Comparison of ENCODE assay signal across 15 cellular contexts in the genomic region with DNA sequence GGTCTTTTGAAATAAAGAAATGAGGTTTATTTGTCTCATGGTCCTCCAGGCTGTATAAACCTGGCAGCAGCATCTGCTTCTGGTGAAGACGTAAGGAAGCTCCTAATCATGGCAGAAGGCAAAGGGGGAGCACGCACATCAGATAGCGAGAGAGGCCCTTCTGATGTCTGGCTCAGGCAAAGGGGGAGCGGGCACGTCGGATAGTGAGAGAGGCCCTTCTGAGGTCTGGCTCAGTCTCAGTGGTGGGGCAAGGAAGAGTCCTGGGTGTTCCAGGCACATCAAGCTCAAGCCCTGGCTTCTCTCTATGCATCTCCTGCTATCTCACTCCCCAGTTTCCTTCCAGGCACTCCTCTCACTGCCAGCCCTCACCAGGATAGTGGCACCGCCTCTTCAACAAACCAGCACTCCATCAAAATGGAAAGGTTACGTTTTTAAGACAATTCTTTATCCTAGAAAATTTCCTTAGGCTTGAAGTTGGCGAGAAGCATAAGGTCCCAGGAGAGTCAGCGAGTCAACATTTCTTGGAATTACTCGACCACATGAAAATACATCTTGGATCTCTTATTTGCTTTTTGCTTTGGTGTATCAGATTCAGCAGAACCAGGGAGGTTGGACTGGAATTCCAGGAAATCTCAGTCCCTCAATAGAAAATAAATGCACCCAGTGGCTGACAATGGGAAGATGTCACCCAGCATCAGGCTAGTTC.
DNase-seq lines count a peak whose midpoint lies in the region; ATAC-seq and TF ChIP-seq lines count a peak whose summit lies in the region.
"Had no signal": no experiment of that assay in that cellular context is flagged by ENCODE, and none has a peak within 500 bp of the region (broad histone marks: within the 10 kb centered on the region; RNA-seq: fewer than 3 reads in every experiment).

No MANE protein-coding gene starts in this region.

- ATAC-seq in GM21381 (IDR thresholded peaks at IDR 0.05; ENCODE audit: unreplicated experiment) = no peak
- ATAC-seq: A549; CD8-positive, alpha-beta T cell; HepG2 had no signal

- no peaks in the 10 kb centered on the region for H4K20me1 ChIP-seq in mammary epithelial cell (ENCODE audit: insufficient read depth, low read length)

- CTCF ChIA-PET in mammary epithelial cell (lab: Charles Lee; ENCODE audit: low non-redundant PET) = no interaction called here

- intact Hi-C loops in colonic mucosa (cut with DNase I) = no loop called here
- intact Hi-C loops in mammary epithelial cell (cut with micrococcal nuclease) = no loop called here

- H3K27ac ChIP-seq in colonic mucosa (no peak overlapping the region), mammary epithelial cell (ENCODE audit: insufficient read depth, low read depth, low read length) (no peak overlapping the region)
- H3K27ac ChIP-seq: A549, GM23248 had no signal

- peaks cover 5% of the 10 kb centered on the region for H3K4me1 Mint-ChIP-seq in osteocyte (ENCODE audit: unreplicated experiment)
- H3K4me1 Mint-ChIP-seq: CD14-positive monocyte had no signal

- H3K9me3 ChIP-seq in colonic mucosa (no peaks in the 10 kb centered on the region), mammary epithelial cell (replicated peaks; ENCODE audit: insufficient read depth, low read length) (peaks cover 12% of the 10 kb centered on the region)
- H3K9me3 ChIP-seq: Caco-2 had no signal

- in situ Hi-C loops in mammary epithelial cell (cut with MboI; ENCODE audit: low sequenced_read_pairs in 2 of 2) = no loop called here

- H3K4me3 Mint-ChIP-seq in osteocyte (ENCODE audit: unreplicated experiment) = no peak overlapping the region
- H3K4me3 Mint-ChIP-seq: CD14-positive monocyte; CD8-positive, alpha-beta T cell had no signal

- H3K9ac ChIP-seq in colonic mucosa (ENCODE audit: low read depth in 2 of 2, low read length in 2 of 2) (no peak overlapping the region), mammary epithelial cell (ENCODE audit: insufficient read depth, low read length) (no peak overlapping the region)
- H3K9ac ChIP-seq: GM23248 had no signal

- peak; percentile 2 for DNase-seq in colonic mucosa
- peak; percentile 47 for DNase-seq in fibroblast of the aortic adventitia (ENCODE audit: low read depth)
- peak; percentile 67 for DNase-seq in osteocyte (ENCODE audit: extremely low spot score, unreplicated experiment)
- no peak for DNase-seq in T-helper 2 cell
- no peak for DNase-seq in mammary epithelial cell
- DNase-seq: Caco-2; CD8-positive, alpha-beta T cell; DND-41; GF-D8; H7 had no signal

- no peak for TF ChIP-seq CTCF in colonic mucosa (IDR thresholded peaks at IDR 0.05)
- TF ChIP-seq CTCF in fibroblast of the aortic adventitia (IDR thresholded peaks at IDR 0.05; ENCODE audit: insufficient read depth, low read length) = no peak
- TF ChIP-seq CTCF in osteocyte (IDR thresholded peaks at IDR 0.05) = no peak
- TF ChIP-seq CTCF in mammary epithelial cell (conservative IDR thresholded peaks at IDR 0.05 in 1 of 2, IDR thresholded peaks at IDR 0.05 in 1 of 2; ENCODE audit: extremely low read depth in 1 of 2, insufficient read depth in 1 of 2, low read depth in 1 of 2, low read length in 2 of 2) = no peak

- H3K4me3 ChIP-seq in colonic mucosa (no peak overlapping the region), fibroblast of the aortic adventitia (ENCODE audit: low read depth, low read length) (no peak overlapping the region), mammary epithelial cell (replicated peaks in 1 of 3; ENCODE audit: insufficient read depth in 1 of 3, low read depth in 2 of 3, low read length in 3 of 3) (no peak overlapping the region)
- H3K4me3 ChIP-seq: A549, GM23248 had no signal

- no peak overlapping the region for H3K4me2 ChIP-seq in mammary epithelial cell (ENCODE audit: insufficient read depth, low read depth, low read length)
- H3K4me2 ChIP-seq: A549 had no signal

- H3K27me3 Mint-ChIP-seq in osteocyte (ENCODE audit: unreplicated experiment) = peaks cover 3% of the 10 kb centered on the region

- no peaks in the 10 kb centered on the region for H3K79me2 ChIP-seq in mammary epithelial cell (ENCODE audit: insufficient read depth, low read length)

- dilution Hi-C loops in mammary epithelial cell (cut with HindIII; ENCODE audit: low sequenced_read_pairs) = no loop called here

- BruUV-seq in mammary epithelial cell (replicated peaks; lab: Mats Ljungman, UMichigan) = no TSS peak

- no peaks in the 10 kb centered on the region for H3K36me3 Mint-ChIP-seq in osteocyte (ENCODE audit: unreplicated experiment)
- H3K36me3 Mint-ChIP-seq: CD14-positive monocyte; CD8-positive, alpha-beta T cell had no signal

- H3K36me3 ChIP-seq in colonic mucosa (no peaks in the 10 kb centered on the region), mammary epithelial cell (ENCODE audit: insufficient read depth, low read length) (no peaks in the 10 kb centered on the region)

- no peak overlapping the region for H2AFZ ChIP-seq in mammary epithelial cell (ENCODE audit: low read depth, low read length)
- H2AFZ ChIP-seq: GM23248 had no signal

- H3K27ac Mint-ChIP-seq in osteocyte (ENCODE audit: unreplicated experiment) = no peak overlapping the region
- H3K27ac Mint-ChIP-seq: CD14-positive monocyte; CD8-positive, alpha-beta T cell had no signal

- H3K27me3 ChIP-seq in colonic mucosa (no peaks in the 10 kb centered on the region), mammary epithelial cell (ENCODE audit: insufficient read depth, low read length) (no peaks in the 10 kb centered on the region)

- H3K4me1 ChIP-seq in colonic mucosa (no peaks in the 10 kb centered on the region), mammary epithelial cell (ENCODE audit: insufficient read depth, low read length) (no peaks in the 10 kb centered on the region)
- H3K4me1 ChIP-seq: A549, Caco-2 had no signal

- 61% methylated on average over 11 of the region's 11 CpGs for WGBS in mammary epithelial cell (ENCODE audit: low coverage, missing lambda C conversion rate)

- H3K9me3 Mint-ChIP-seq in osteocyte (ENCODE audit: unreplicated experiment) = no peaks in the 10 kb centered on the region
- H3K9me3 Mint-ChIP-seq: CD8-positive, alpha-beta T cell had no signal

Comparison
In these comparisons a context has a peak if more than half of its experiments do, and no peak if none do; other contexts are left out.
1. DNase-seq: peak in colonic mucosa (single experiment), fibroblast of the aortic adventitia (single experiment) and osteocyte (single experiment); none in T-helper 2 cell (0 of 5) and mammary epithelial cell (single experiment).